1 cellular context compared by ENCODE assay signal in the genomic region with DNA sequence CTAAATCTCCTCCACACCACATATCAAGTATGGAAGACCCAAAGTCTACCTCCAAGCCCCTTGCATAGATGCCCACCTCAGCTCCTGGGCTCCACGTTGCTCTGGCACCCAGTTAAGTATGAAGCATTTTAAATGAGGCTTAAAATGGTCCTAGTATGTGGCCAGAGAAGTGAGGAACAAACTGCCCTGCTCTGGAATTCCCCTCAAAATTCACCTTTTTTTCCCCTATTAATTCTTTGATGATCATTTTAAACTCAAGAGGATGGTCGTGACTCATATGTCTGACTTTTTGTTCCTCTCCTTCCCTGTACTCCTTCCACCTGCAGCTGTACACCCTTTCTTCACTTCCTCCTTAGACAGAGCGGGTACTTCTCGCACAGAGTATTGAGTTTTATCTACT.
TF ChIP-seq lines count a peak whose summit lies in the region.

No MANE protein-coding gene starts in this region.

TF ChIP-seq in GM12878, 131 proteins besides CTCF, POLR2A, EP300 and RAD21 (continued from another document):
- peak; percentile 81; the same call in 1 of the 2 replicates for TF ChIP-seq MTA3 (IDR thresholded peaks at IDR 0.05; ENCODE audit: borderline replicate concordance, low read length)
- TF ChIP-seq, protein P1, sequence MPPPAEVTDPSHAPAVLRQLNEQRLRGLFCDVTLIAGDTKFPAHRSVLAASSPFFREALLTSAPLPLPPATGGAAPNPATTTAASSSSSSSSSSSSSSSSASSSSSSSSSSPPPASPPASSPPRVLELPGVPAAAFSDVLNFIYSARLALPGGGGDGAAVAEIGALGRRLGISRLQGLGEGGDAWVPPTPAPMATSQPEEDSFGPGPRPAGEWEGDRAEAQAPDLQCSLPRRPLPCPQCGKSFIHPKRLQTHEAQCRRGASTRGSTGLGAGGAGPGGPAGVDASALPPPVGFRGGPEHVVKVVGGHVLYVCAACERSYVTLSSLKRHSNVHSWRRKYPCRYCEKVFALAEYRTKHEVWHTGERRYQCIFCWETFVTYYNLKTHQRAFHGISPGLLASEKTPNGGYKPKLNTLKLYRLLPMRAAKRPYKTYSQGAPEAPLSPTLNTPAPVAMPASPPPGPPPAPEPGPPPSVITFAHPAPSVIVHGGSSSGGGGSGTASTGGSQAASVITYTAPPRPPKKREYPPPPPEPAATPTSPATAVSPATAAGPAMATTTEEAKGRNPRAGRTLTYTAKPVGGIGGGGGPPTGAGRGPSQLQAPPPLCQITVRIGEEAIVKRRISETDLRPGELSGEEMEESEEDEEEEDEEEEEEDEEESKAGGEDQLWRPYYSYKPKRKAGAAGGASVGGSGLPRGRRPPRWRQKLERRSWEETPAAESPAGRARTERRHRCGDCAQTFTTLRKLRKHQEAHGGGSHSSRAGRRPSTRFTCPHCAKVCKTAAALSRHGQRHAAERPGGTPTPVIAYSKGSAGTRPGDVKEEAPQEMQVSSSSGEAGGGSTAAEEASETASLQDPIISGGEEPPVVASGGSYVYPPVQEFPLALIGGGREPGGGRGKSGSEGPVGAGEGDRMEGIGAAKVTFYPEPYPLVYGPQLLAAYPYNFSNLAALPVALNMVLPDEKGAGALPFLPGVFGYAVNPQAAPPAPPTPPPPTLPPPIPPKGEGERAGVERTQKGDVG (CRISPR knock-in tag; IDR thresholded peaks at IDR 0.05): no peak
